Comparison of ENCODE assay signal across 26 cellular contexts in the genomic region with DNA sequence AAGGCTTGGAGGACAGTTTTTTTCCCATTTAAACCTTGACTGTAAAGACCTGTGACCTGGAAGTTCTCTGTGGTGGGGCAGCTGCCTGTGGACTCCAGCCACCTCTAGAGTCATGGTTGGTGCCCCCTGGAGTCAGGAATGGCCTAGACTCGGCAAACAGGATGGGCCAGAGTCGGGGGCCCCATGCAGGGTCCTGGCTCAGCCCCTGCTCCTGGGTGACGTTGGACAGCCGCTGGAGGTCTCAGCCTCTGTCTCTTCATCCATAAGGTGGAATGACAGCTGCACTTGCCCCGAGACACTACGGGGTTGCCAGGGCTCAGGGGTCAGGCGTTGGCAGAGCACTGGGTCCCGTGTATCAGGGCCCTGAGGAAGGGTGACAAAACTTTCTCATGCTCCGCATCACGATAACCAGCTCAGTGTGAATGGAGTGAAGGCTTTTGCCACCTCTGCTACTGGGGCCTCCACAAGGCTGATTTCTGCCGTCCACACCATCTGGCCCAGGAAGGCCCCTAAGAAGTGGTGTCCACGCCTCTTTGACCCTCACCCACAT. TPM values are rescaled to one million over a fixed set of nuclear protein-coding genes. Genes with fewer than 3 reads are reported as not detected.
"Had no signal": no experiment of that assay in that cellular context is flagged by ENCODE, and none has a peak within 500 bp of the region (broad histone marks: within the 10 kb centered on the region; RNA-seq: fewer than 3 reads in every experiment).

No MANE protein-coding gene starts in this region.

- H3K27ac Mint-ChIP-seq: dendritic cell treated with granulocyte-macrophage colony-stimulating factor and Interleukin-4, amounts not matched to agents 40 ng/mL and 50 ng/mL, for 4 days; endodermal cell; progenitor cell of endocrine pancreas had no signal

- H3K27me3 ChIP-seq: colonic mucosa, hepatocyte, thyroid gland, vagina had no signal

- H3K4me1 ChIP-seq: colonic mucosa, gastrocnemius medialis, parathyroid adenoma, sigmoid colon, vagina had no signal

- H3K27ac ChIP-seq: colonic mucosa, epithelial cell of prostate, gastrocnemius medialis, hepatocyte, neutrophil, parathyroid adenoma, sigmoid colon, stomach, thyroid gland, vagina had no signal

- DNase-seq: colonic mucosa; effector CD8-positive, alpha-beta T cell; endodermal cell; foreskin fibroblast; gastrocnemius medialis; head of caudate nucleus; left colon; mesenchymal stem cell; midbrain; naive thymus-derived CD4-positive, alpha-beta T cell; sigmoid colon; stimulated activated CD4-positive, alpha-beta T cell treated with anti-CD3 and anti-CD28 coated beads, Interleukin-2, amount 100 ng/mL, for 24 hours; stimulated activated CD4-positive, alpha-beta T cell treated with anti-CD3 and anti-CD28 coated beads, Interleukin-4, amount 100 ng/mL, for 24 hours; stimulated activated naive CD4-positive, alpha-beta T cell treated with Interleukin-2 at 50 U/mL for 16 hours; stomach; thyroid gland; trophoblast cell had no signal

- H3K36me3 ChIP-seq: colonic mucosa, gastrocnemius medialis, neutrophil, sigmoid colon, stomach, thyroid gland, vagina had no signal

- H3K4me1 Mint-ChIP-seq: endodermal cell had no signal

- H3K4me2 ChIP-seq: hepatocyte had no signal

- H3K9me3 ChIP-seq: colonic mucosa, gastrocnemius medialis, neutrophil, sigmoid colon, stomach, thyroid gland, vagina had no signal

- H3K36me3 Mint-ChIP-seq: naive thymus-derived CD4-positive, alpha-beta T cell; stimulated activated effector memory CD8-positive, alpha-beta T cell treated with anti-CD3 and anti-CD28 coated beads, Interleukin-12 subunit alpha, Interleukin-12 subunit beta, amount 100 ng/mL, for 72 hours had no signal

- H2AFZ ChIP-seq: hepatocyte, parathyroid adenoma had no signal

- H3K4me3 ChIP-seq: colonic mucosa, gastrocnemius medialis, hepatocyte, sigmoid colon, stomach, thyroid gland, vagina had no signal

- H3K4me3 Mint-ChIP-seq: dendritic cell treated with granulocyte-macrophage colony-stimulating factor and Interleukin-4, amounts not matched to agents 40 ng/mL and 50 ng/mL, for 4 days; endodermal cell; naive thymus-derived CD4-positive, alpha-beta T cell; stimulated activated effector memory CD8-positive, alpha-beta T cell treated with anti-CD3 and anti-CD28 coated beads, Interleukin-12 subunit alpha, Interleukin-12 subunit beta, amount 100 ng/mL, for 72 hours had no signal

- H3K27me3 Mint-ChIP-seq: naive thymus-derived CD4-positive, alpha-beta T cell; progenitor cell of endocrine pancreas had no signal

- H3K79me2 ChIP-seq: hepatocyte, parathyroid adenoma had no signal

- ATAC-seq: esophagus mucosa; gastrocnemius medialis; left colon; naive thymus-derived CD4-positive, alpha-beta T cell; stimulated activated effector memory CD8-positive, alpha-beta T cell treated with anti-CD3 and anti-CD28 coated beads, Interleukin-12 subunit alpha, Interleukin-12 subunit beta, amount 100 ng/mL, for 72 hours had no signal

- H3K9ac ChIP-seq: parathyroid adenoma had no signal

RNA-seq across cellular contexts. Expression of gene TTC34, which starts 58.5 kb away (rescaled TPM):
- total RNA-seq: gastrocnemius medialis had no signal
